In genomic region chr6:37102299-37103168, GRCh38 we compare ENCODE assay signal across 8 cellular contexts.
DNase-seq lines count a peak whose midpoint lies in the region; ATAC-seq, FAIRE-seq and TF ChIP-seq lines count a peak whose summit lies in the region.

No MANE protein-coding gene starts in this region.

- no peaks in the 10 kb centered on the region for H4K20me1 ChIP-seq in fibroblast of lung (ENCODE audit: control insufficient read depth, extremely low read depth, insufficient read depth, low read length)

- peak overlapping the region; percentile 82 to 96 (median 92) for H3K27ac Mint-ChIP-seq in naive B cell

- H3K9me3 ChIP-seq in Peyer's patch (no peaks in the 10 kb centered on the region), fibroblast of lung (ENCODE audit: control insufficient read depth, insufficient read depth, low read depth, low read length) (no peaks in the 10 kb centered on the region)

- no peak for FAIRE-seq in D721Med (lab: Jason Lieb, UNC)

- no peaks in the 10 kb centered on the region for H3K79me2 ChIP-seq in fibroblast of lung (ENCODE audit: control insufficient read depth, insufficient read depth, low read length)

- H3K27ac ChIP-seq in Peyer's patch: peak overlapping the region; percentile 69 to 89 (median 80)
- H3K27ac ChIP-seq in fibroblast of lung (ENCODE audit: insufficient read depth, low read length): peak overlapping the region; percentile 85

- TF ChIP-seq POLR2A in Peyer's patch (IDR thresholded peaks at IDR 0.05): peak in 1 of 2 donors; percentile 44

- H3K4me3 Mint-ChIP-seq in naive B cell: peak overlapping the region; percentile 78 to 91 (median 84)

- H3K4me1 ChIP-seq in Peyer's patch (peaks cover 0 to 37% (median 10%) of the 10 kb centered on the region in 4 donors), fibroblast of lung (ENCODE audit: control insufficient read depth, extremely low read depth, insufficient read depth, low read length) (peaks cover 14% of the 10 kb centered on the region)

- H3K27me3 Mint-ChIP-seq in naive B cell: no peaks in the 10 kb centered on the region

- no peaks in the 10 kb centered on the region for H3K27me3 ChIP-seq in Peyer's patch
- H3K27me3 ChIP-seq in fibroblast of lung (ENCODE audit: control insufficient read depth, insufficient read depth, low read length): peaks cover 4% of the 10 kb centered on the region

- H3K9ac ChIP-seq in fibroblast of lung (ENCODE audit: insufficient read depth, low read length): peak overlapping the region; percentile 75

- DNase-seq in D721Med (ENCODE audit: insufficient read length, low spot score): peak; percentile 64
- DNase-seq in KG1 (lab: John Stamatoyannopoulos, UW): peak; percentile 66
- peak; percentile 84 to 91 (median 85) for DNase-seq in Peyer's patch
- DNase-seq in activated T-helper 1 cell treated with anti-CD3 and anti-CD28 coated beads, Interleukin-2, amount 50 U/mL, for 16 hours (ENCODE audit: low read depth in 1 of 2, low spot score in 1 of 2): peak; percentile 37 to 48
- DNase-seq in fibroblast of lung (ENCODE audit: low read depth in 2 of 2): peak; percentile 85 to 91
- DNase-seq in naive B cell: peak; percentile 81
- DNase-seq in stimulated activated CD8-positive, alpha-beta memory T cell treated with anti-CD3 and anti-CD28 coated beads, Interleukin-7, amount 100 ng/mL, for 48 hours (ENCODE audit: extremely low read depth in 1 of 2, low read depth in 1 of 2): peak; percentile 44 to 67

- H3K9me3 Mint-ChIP-seq in naive B cell: no peaks in the 10 kb centered on the region

- peak overlapping the region; percentile 71 for H3K4me2 ChIP-seq in fibroblast of lung (ENCODE audit: extremely low read depth, insufficient read depth, low read length)

- peak overlapping the region; percentile 7 for H2AFZ ChIP-seq in fibroblast of lung (ENCODE audit: low read length)

- H3K4me3 ChIP-seq in Peyer's patch (peak overlapping the region; percentile 35 to 61 (median 43)), fibroblast of lung (replicated peaks in 1 of 4; ENCODE audit: control extremely low read depth in 1 of 4, insufficient read depth in 1 of 4, low read depth in 3 of 4, low read length in 4 of 4) (peak overlapping the region; percentile 27 to 62 (median 44))

- peak; percentile 85 for ATAC-seq in GM21529 (IDR thresholded peaks at IDR 0.05; ENCODE audit: unreplicated experiment)
- ATAC-seq in naive B cell (ENCODE audit: low read depth in 2 of 2): peak; percentile 88 to 91

- TF ChIP-seq CTCF in D721Med (IDR thresholded peaks at IDR 0.05; ENCODE audit: insufficient read depth, missing control alignments) (no peak), Peyer's patch (IDR thresholded peaks at IDR 0.05) (peak in 3 of 6 experiments; percentile 11 to 30 (median 25)), fibroblast of lung (conservative IDR thresholded peaks at IDR 0.05 in 1 of 2, IDR thresholded peaks at IDR 0.05 in 1 of 2; ENCODE audit: low read depth in 1 of 2, low read length in 2 of 2) (no peak)

- H3K36me3 ChIP-seq in Peyer's patch: no peaks in the 10 kb centered on the region
- no peaks in the 10 kb centered on the region for H3K36me3 ChIP-seq in fibroblast of lung (ENCODE audit: control insufficient read depth, insufficient read depth, low read length)

- H3K4me1 Mint-ChIP-seq in naive B cell: peaks cover 15 to 36% (median 25%) of the 10 kb centered on the region in 3 donors

- no peaks in the 10 kb centered on the region for H3K36me3 Mint-ChIP-seq in naive B cell

Comparison
In these comparisons a context has a peak if more than half of its experiments do, and no peak if none do; other contexts are left out.
1. Peak in every context shown above with its lines: DNase-seq, ATAC-seq, H3K4me3 ChIP-seq and H3K27ac ChIP-seq.